Comparison of ENCODE assay signal across 8 cellular contexts in the genomic region with DNA sequence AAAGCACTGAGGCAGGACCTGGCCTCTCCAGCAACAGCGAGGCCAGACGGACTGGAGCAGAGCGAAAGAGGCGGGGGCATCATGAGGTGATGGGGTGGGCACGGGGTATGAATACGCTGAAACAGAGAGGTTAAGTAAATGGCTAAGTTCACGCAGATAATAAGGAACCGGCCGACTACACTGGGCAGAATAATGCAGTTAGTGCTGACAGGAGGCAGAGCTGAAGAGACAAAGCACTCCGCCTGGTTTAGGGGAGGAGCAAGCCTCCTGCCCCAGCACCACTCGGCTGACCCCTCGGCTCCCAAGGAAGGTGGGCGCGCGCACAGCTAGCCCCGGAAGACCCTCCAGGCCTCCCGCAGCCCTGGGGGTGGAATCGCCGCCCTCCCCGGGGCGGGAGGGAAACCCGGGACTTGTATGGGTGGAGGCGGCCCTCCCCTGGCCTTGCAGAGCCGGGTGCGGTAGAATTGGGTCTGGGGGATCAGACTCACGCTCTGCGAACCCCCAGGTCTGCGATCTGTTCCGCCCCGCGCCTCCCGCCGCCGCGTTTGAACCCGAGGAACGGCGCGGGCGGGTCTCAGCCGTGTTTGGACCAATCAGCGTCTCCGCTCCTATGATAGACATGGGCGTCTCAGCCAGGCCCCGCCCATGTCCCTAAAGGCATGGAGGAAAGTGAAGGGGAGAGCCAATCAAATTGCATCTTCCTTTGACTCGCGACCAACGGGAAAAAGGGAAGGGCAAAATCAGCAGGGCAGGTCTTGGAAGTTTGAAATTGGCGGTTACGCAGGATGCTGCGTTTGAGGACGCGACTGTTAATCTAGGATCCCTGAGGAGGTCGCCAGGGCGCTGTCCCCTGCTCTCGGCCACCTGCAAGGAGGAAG. TPM values are rescaled to one million over a fixed set of nuclear protein-coding genes. Genes with fewer than 3 reads are reported as not detected.
A peak's percentile ranks its signal among the peaks of the same experiment; 100 is the strongest.
DNase-seq lines count a peak whose midpoint lies in the region; ATAC-seq and TF ChIP-seq lines count a peak whose summit lies in the region.

A gene with protein sequence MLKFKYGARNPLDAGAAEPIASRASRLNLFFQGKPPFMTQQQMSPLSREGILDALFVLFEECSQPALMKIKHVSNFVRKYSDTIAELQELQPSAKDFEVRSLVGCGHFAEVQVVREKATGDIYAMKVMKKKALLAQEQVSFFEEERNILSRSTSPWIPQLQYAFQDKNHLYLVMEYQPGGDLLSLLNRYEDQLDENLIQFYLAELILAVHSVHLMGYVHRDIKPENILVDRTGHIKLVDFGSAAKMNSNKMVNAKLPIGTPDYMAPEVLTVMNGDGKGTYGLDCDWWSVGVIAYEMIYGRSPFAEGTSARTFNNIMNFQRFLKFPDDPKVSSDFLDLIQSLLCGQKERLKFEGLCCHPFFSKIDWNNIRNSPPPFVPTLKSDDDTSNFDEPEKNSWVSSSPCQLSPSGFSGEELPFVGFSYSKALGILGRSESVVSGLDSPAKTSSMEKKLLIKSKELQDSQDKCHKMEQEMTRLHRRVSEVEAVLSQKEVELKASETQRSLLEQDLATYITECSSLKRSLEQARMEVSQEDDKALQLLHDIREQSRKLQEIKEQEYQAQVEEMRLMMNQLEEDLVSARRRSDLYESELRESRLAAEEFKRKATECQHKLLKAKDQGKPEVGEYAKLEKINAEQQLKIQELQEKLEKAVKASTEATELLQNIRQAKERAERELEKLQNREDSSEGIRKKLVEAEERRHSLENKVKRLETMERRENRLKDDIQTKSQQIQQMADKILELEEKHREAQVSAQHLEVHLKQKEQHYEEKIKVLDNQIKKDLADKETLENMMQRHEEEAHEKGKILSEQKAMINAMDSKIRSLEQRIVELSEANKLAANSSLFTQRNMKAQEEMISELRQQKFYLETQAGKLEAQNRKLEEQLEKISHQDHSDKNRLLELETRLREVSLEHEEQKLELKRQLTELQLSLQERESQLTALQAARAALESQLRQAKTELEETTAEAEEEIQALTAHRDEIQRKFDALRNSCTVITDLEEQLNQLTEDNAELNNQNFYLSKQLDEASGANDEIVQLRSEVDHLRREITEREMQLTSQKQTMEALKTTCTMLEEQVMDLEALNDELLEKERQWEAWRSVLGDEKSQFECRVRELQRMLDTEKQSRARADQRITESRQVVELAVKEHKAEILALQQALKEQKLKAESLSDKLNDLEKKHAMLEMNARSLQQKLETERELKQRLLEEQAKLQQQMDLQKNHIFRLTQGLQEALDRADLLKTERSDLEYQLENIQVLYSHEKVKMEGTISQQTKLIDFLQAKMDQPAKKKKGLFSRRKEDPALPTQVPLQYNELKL (N-terminal part only) (minus strand): TSS at position 560 of the 878 bp plus-strand sequence. CDS start 1,152 bp downstream, outside the sequence.

- peak within 1 kb of the TSS; percentile 81 to 99 (median 86) for H3K4me3 ChIP-seq in fibroblast of lung (replicated peaks in 1 of 4; ENCODE audit: control extremely low read depth in 1 of 4, insufficient read depth in 1 of 4, low read depth in 3 of 4, low read length in 4 of 4)
- peak within 1 kb of the TSS; percentile 86 for H3K4me3 ChIP-seq in naive thymus-derived CD4-positive, alpha-beta T cell (ENCODE audit: low read length)

- peak within 1 kb of the TSS; percentile 79 for H3K27ac ChIP-seq in fibroblast of lung (ENCODE audit: insufficient read depth, low read length)
- H3K27ac ChIP-seq in naive thymus-derived CD4-positive, alpha-beta T cell (ENCODE audit: low read depth, low read length): peak within 1 kb of the TSS; percentile 58

- peak; percentile 100 for ATAC-seq in naive thymus-derived CD4-positive, alpha-beta T cell
- peak; percentile 99 for ATAC-seq in stimulated activated memory B cell treated with anti-CD40 and anti-IgM and Interleukin-4, amounts not matched to agents 10 μg/mL and 1 μg/mL and 100 μg/mL, for 72 hours

- H3K4me2 ChIP-seq in fibroblast of lung (ENCODE audit: extremely low read depth, insufficient read depth, low read length): peak within 1 kb of the TSS; percentile 88

- no peaks in the 10 kb centered on the region for H3K36me3 ChIP-seq in fibroblast of lung (ENCODE audit: control insufficient read depth, insufficient read depth, low read length)
- peaks cover 0 to 3% (median 0%) of the 10 kb centered on the region in 3 experiments for H3K36me3 ChIP-seq in naive thymus-derived CD4-positive, alpha-beta T cell (ENCODE audit: control insufficient read depth in 2 of 3, insufficient read depth in 3 of 3, low read length in 3 of 3)

- H3K27me3 ChIP-seq in fibroblast of lung (ENCODE audit: control insufficient read depth, insufficient read depth, low read length): no peaks in the 10 kb centered on the region
- H3K27me3 ChIP-seq in naive thymus-derived CD4-positive, alpha-beta T cell (ENCODE audit: control insufficient read depth in 2 of 2, insufficient read depth in 2 of 2, low read length in 2 of 2): no peaks in the 10 kb centered on the region

- peaks cover 5% of the 10 kb centered on the region for H3K4me1 ChIP-seq in fibroblast of lung (ENCODE audit: control insufficient read depth, extremely low read depth, insufficient read depth, low read length)
- H3K4me1 ChIP-seq in naive thymus-derived CD4-positive, alpha-beta T cell (ENCODE audit: control insufficient read depth in 2 of 2, insufficient read depth in 2 of 2, low read length in 2 of 2): no peaks in the 10 kb centered on the region

- H3K36me3 Mint-ChIP-seq in naive thymus-derived CD4-positive, alpha-beta T cell: peaks cover 0 to 10% (median 0%) of the 10 kb centered on the region in 5 donors
- no peaks in the 10 kb centered on the region for H3K36me3 Mint-ChIP-seq in stimulated activated memory B cell treated with anti-CD40 and anti-IgM and Interleukin-4, amounts not matched to agents 10 μg/mL and 1 μg/mL and 100 μg/mL, for 72 hours

- no peak for TF ChIP-seq CTCF in fibroblast of lung (conservative IDR thresholded peaks at IDR 0.05 in 1 of 2, IDR thresholded peaks at IDR 0.05 in 1 of 2; ENCODE audit: low read depth in 1 of 2, low read length in 2 of 2)

- peak within 1 kb of the TSS in 8 of 9 donors; percentile 5 to 83 (median 37) for H3K27ac Mint-ChIP-seq in naive thymus-derived CD4-positive, alpha-beta T cell
- H3K27ac Mint-ChIP-seq in stimulated activated memory B cell treated with anti-CD40 and anti-IgM and Interleukin-4, amounts not matched to agents 10 μg/mL and 1 μg/mL and 100 μg/mL, for 72 hours: peak within 1 kb of the TSS; percentile 72

- peak within 1 kb of the TSS; percentile 78 to 97 (median 88) for H3K4me3 Mint-ChIP-seq in naive thymus-derived CD4-positive, alpha-beta T cell
- H3K4me3 Mint-ChIP-seq in stimulated activated memory B cell treated with anti-CD40 and anti-IgM and Interleukin-4, amounts not matched to agents 10 μg/mL and 1 μg/mL and 100 μg/mL, for 72 hours: peak within 1 kb of the TSS; percentile 82

- peak within 1 kb of the TSS; percentile 78 for H2AFZ ChIP-seq in fibroblast of lung (ENCODE audit: low read length)

- H3K9ac ChIP-seq in fibroblast of lung (ENCODE audit: insufficient read depth, low read length): peak within 1 kb of the TSS; percentile 74

- peaks cover 14% of the 10 kb centered on the region for H3K79me2 ChIP-seq in fibroblast of lung (ENCODE audit: control insufficient read depth, insufficient read depth, low read length)

- CTCF ChIA-PET in naive thymus-derived CD4-positive, alpha-beta T cell (lab: Charles Lee): no interaction called here

- intact Hi-C loops in naive thymus-derived CD4-positive, alpha-beta T cell (cut with micrococcal nuclease): loop anchor here (1.0 to 2.0 kb wide), 5 partner anchors 112 to 1500 kb away; partner anchors contain the start of genes BICDL1 (in 1 of the 2), PRKAB1 (in 1 of the 2) and SUDS3 (in 1 of the 2)

- no peaks in the 10 kb centered on the region for H4K20me1 ChIP-seq in fibroblast of lung (ENCODE audit: control insufficient read depth, extremely low read depth, insufficient read depth, low read length)

- DNase-seq in EH (ENCODE audit: low read depth) (peak; percentile 97), GOT3 (lab: John Stamatoyannopoulos, UW) (peak; percentile 57), LHCN-M2 (ENCODE audit: low read depth) (peak; percentile 96), RPMI7951 (ENCODE audit: low read depth) (peak; percentile 94), activated T-helper 1 cell treated with Interleukin-2 at 50 U/mL for 16 hours (ENCODE audit: low read depth) (peak; percentile 72), fibroblast of lung (ENCODE audit: low read depth in 2 of 2) (peak; percentile 91 to 94)
- DNase-seq in naive thymus-derived CD4-positive, alpha-beta T cell: peak; percentile 71 to 86 (median 81)

- no peaks in the 10 kb centered on the region for H3K9me3 Mint-ChIP-seq in naive thymus-derived CD4-positive, alpha-beta T cell
- no peaks in the 10 kb centered on the region for H3K9me3 Mint-ChIP-seq in stimulated activated memory B cell treated with anti-CD40 and anti-IgM and Interleukin-4, amounts not matched to agents 10 μg/mL and 1 μg/mL and 100 μg/mL, for 72 hours

- H3K27me3 Mint-ChIP-seq in naive thymus-derived CD4-positive, alpha-beta T cell: peaks cover 0 to 14% (median under 1%) of the 10 kb centered on the region in 5 donors
- no peaks in the 10 kb centered on the region for H3K27me3 Mint-ChIP-seq in stimulated activated memory B cell treated with anti-CD40 and anti-IgM and Interleukin-4, amounts not matched to agents 10 μg/mL and 1 μg/mL and 100 μg/mL, for 72 hours

- POLR2A ChIA-PET in naive thymus-derived CD4-positive, alpha-beta T cell (lab: Charles Lee): interaction anchor here (1.0 kb wide), 1 partner anchor 46 kb away, joined by 3 read pairs; no protein-coding TSS in a partner anchor

- H3K9me3 ChIP-seq in fibroblast of lung (ENCODE audit: control insufficient read depth, insufficient read depth, low read depth, low read length): no peaks in the 10 kb centered on the region
- H3K9me3 ChIP-seq in naive thymus-derived CD4-positive, alpha-beta T cell (ENCODE audit: control insufficient read depth in 2 of 3, low read length in 3 of 3): no peaks in the 10 kb centered on the region

- peaks cover 10 to 27% (median 15%) of the 10 kb centered on the region in 7 donors for H3K4me1 Mint-ChIP-seq in naive thymus-derived CD4-positive, alpha-beta T cell
- peaks cover 14% of the 10 kb centered on the region for H3K4me1 Mint-ChIP-seq in stimulated activated memory B cell treated with anti-CD40 and anti-IgM and Interleukin-4, amounts not matched to agents 10 μg/mL and 1 μg/mL and 100 μg/mL, for 72 hours

RNA-seq across cellular contexts. Expression of the gene that starts here (rescaled TPM):
- total RNA-seq in LHCN-M2 (2014; rRNA removed): 42.6 and 54.0 TPM in 2 replicates
- 15.3 TPM for polyA plus RNA-seq in LHCN-M2 (2012)
- 35.6 and 36.0 TPM in 2 replicates for total RNA-seq in RPMI7951 (2014; rRNA removed; shearing (Covaris generic))
- 4.6 and 25.4 TPM in 2 replicates for total RNA-seq in fibroblast of lung
- polyA plus RNA-seq in fibroblast of lung: 6.8 and 26.4 TPM in 2 replicates
- 6.0 and 20.5 TPM in 2 replicates for polyA plus RNA-seq in fibroblast of lung (2012)
- 14.7 and 75.2 TPM in 2 replicates for polyA minus RNA-seq in fibroblast of lung (ENCODE audit: low replicate concordance)
- 10 to 100 TPM in 1 of 5 experiments, 1 to 10 TPM in 4; 1.6 to 69.9 (median 3.6) TPM for total RNA-seq in naive thymus-derived CD4-positive, alpha-beta T cell
- polyA plus RNA-seq in naive thymus-derived CD4-positive, alpha-beta T cell: under 1 TPM; 0.43 to 0.63 TPM

Comparison
In these comparisons a context has a peak if more than half of its experiments do, and no peak if none do; other contexts are left out.
1. Peak in every context shown above with its lines: DNase-seq, ATAC-seq, H3K4me3 ChIP-seq and H3K27ac ChIP-seq.